Comparison of ENCODE assay signal across 9 cellular contexts in genomic region chr12:74317078-74317581, GRCh38.
DNase-seq lines count a peak whose midpoint lies in the region; ATAC-seq and TF ChIP-seq lines count a peak whose summit lies in the region.
"Had no signal": no experiment of that assay in that cellular context is flagged by ENCODE, and none has a peak within 500 bp of the region (broad histone marks: within the 10 kb centered on the region; RNA-seq: fewer than 3 reads in every experiment).

No MANE protein-coding gene starts in this region.

- no peaks in the 10 kb centered on the region for H3K27me3 Mint-ChIP-seq in WTC11 (ENCODE audit: low read depth)

- H3K36me3 ChIP-seq in MG63 (no peaks in the 10 kb centered on the region), kidney epithelial cell (ENCODE audit: control insufficient read depth, insufficient read depth, low read length) (no peaks in the 10 kb centered on the region)

- no peak overlapping the region for H3K4me3 Mint-ChIP-seq in WTC11

- TF ChIP-seq CTCF in C4-2B (conservative IDR thresholded peaks at IDR 0.05) (peak; percentile 80), WTC11 (IDR thresholded peaks at IDR 0.05) (0 out of 2 replicates have a peak, but pooled peaks have one; percentile 25), kidney epithelial cell (IDR thresholded peaks at IDR 0.05; ENCODE audit: insufficient read depth, low read length, poor library complexity, severe bottlenecking) (peak; percentile 47)

- ATAC-seq in WTC11 (peak; percentile 99), HG03108 (IDR thresholded peaks at IDR 0.05; ENCODE audit: unreplicated experiment) (no peak)

- H3K27ac Mint-ChIP-seq in WTC11: no peak overlapping the region

- CTCF ChIA-PET in WTC11 (lab: Charles Lee): interaction anchor here (0.6 to 3.5 kb wide), 7 partner anchors 94 to 810 kb away, joined by 3 to 28 read pairs (median 5); no protein-coding TSS in a partner anchor

- POLR2A ChIA-PET in WTC11 (lab: Charles Lee): interaction anchor here (0.5 kb wide), 1 partner anchor 186 kb away, joined by 4 read pairs; no protein-coding TSS in a partner anchor

- no peaks in the 10 kb centered on the region for H3K4me1 Mint-ChIP-seq in WTC11

- H3K4me3 ChIP-seq in MG63: no peak overlapping the region
- H3K4me3 ChIP-seq in kidney epithelial cell (ENCODE audit: low read depth, low read length): no peak overlapping the region
- H3K4me3 ChIP-seq: psoas muscle had no signal

- H3K9me3 ChIP-seq in MG63: no peaks in the 10 kb centered on the region
- H3K9me3 ChIP-seq: psoas muscle had no signal

- no peaks in the 10 kb centered on the region for H3K9me3 Mint-ChIP-seq in WTC11

- H3K27me3 ChIP-seq in MG63 (no peaks in the 10 kb centered on the region), kidney epithelial cell (ENCODE audit: control insufficient read depth, insufficient read depth, low read length) (no peaks in the 10 kb centered on the region)

- no peak overlapping the region; the same call in 1 of the 2 replicates for H3K27ac ChIP-seq in C4-2B
- H3K27ac ChIP-seq: psoas muscle had no signal

- DNase-seq in MG63 (peak; percentile 20), WTC11 (ENCODE audit: low spot score) (no peak), kidney epithelial cell (ENCODE audit: low read depth) (peak; percentile 7), NOMO-1 (lab: John Stamatoyannopoulos, UW; ENCODE audit: unreplicated experiment in 2 of 2) (no peak), COLO668 (lab: John Stamatoyannopoulos, UW; ENCODE audit: unreplicated experiment) (no peak)
- DNase-seq in activated T-cell treated with anti-CD3 and anti-CD28 coated beads, Interleukin-2, amount 50 U/mL, for 1 hour: no peak

- H3K36me3 Mint-ChIP-seq in WTC11: no peaks in the 10 kb centered on the region

TF ChIP-seq in WTC11, 78 proteins besides CTCF, POLR2A, EP300 and RAD21 (continues in another document):
- no peak for TF ChIP-seq TP53 (CRISPR knock-in tag; IDR thresholded peaks at IDR 0.05)
- TF ChIP-seq ZNF219 (CRISPR knock-in tag; IDR thresholded peaks at IDR 0.05; ENCODE audit: borderline replicate concordance): no peak
- TF ChIP-seq ZNF138 (CRISPR knock-in tag; conservative IDR thresholded peaks at IDR 0.05): no peak
- no peak for TF ChIP-seq FOXK1 (CRISPR knock-in tag; IDR thresholded peaks at IDR 0.05)
- no peak for TF ChIP-seq ERG (CRISPR knock-in tag; IDR thresholded peaks at IDR 0.05)
- no peak for TF ChIP-seq ZNF263 (CRISPR knock-in tag; IDR thresholded peaks at IDR 0.05; ENCODE audit: low read depth)
- TF ChIP-seq NFATC4 (CRISPR knock-in tag; IDR thresholded peaks at IDR 0.05): no peak
- no peak for TF ChIP-seq PRDM15 (CRISPR knock-in tag; IDR thresholded peaks at IDR 0.05)
- no peak for TF ChIP-seq RORB (CRISPR knock-in tag; IDR thresholded peaks at IDR 0.05)
- no peak for TF ChIP-seq SOX15 (CRISPR knock-in tag; IDR thresholded peaks at IDR 0.05)
- TF ChIP-seq HMGXB4 (CRISPR knock-in tag; IDR thresholded peaks at IDR 0.05): no peak
- no peak for TF ChIP-seq AR (CRISPR knock-in tag; IDR thresholded peaks at IDR 0.05)
- TF ChIP-seq ZBTB21 (CRISPR knock-in tag; IDR thresholded peaks at IDR 0.05; ENCODE audit: borderline replicate concordance): no peak
- no peak for TF ChIP-seq PRRX2 (CRISPR knock-in tag; IDR thresholded peaks at IDR 0.05)
- no peak for TF ChIP-seq NFYB (CRISPR knock-in tag; conservative IDR thresholded peaks at IDR 0.05; ENCODE audit: low read depth)
- TF ChIP-seq ZNF232 (CRISPR knock-in tag; IDR thresholded peaks at IDR 0.05): no peak

Comparison
In these comparisons a context has a peak if more than half of its experiments do, and no peak if none do; other contexts are left out.
1. CTCF ChIP-seq: peak in every context shown above with its lines; median percentile 80 in C4-2B; 47 in kidney epithelial cell; 25 in WTC11.
2. DNase-seq: peak in MG63 (single experiment) and kidney epithelial cell (single experiment); none in WTC11 (single experiment), activated T-cell treated with anti-CD3 and anti-CD28 coated beads, Interleukin-2, amount 50 U/mL, for 1 hour (single experiment), NOMO-1 (0 of 2) and COLO668 (single experiment).